ENCODE assay signal across 10 cellular contexts in genomic region chr19:50836543-50837195, GRCh38. TPM values are rescaled to one million over a fixed set of nuclear protein-coding genes. Genes with fewer than 3 reads are reported as not detected.
DNase-seq lines count a peak whose midpoint lies in the region; ATAC-seq and TF ChIP-seq lines count a peak whose summit lies in the region.
"Had no signal": no experiment of that assay in that cellular context is flagged by ENCODE, and none has a peak within 500 bp of the region (broad histone marks: within the 10 kb centered on the region; RNA-seq: fewer than 3 reads in every experiment).

No MANE protein-coding gene starts in this region.

- H3K27ac ChIP-seq in fibroblast of lung (ENCODE audit: insufficient read depth, low read length) (no peak overlapping the region), prostate gland (peak overlapping the region; percentile 92)
- H3K27ac ChIP-seq: upper lobe of right lung had no signal

- H3K4me1 Mint-ChIP-seq in T-helper 2 cell treated with Interferon-gamma antibody and Interleukin-4, amounts not matched to agents 5 μg/mL and 100 μg/mL, for 36 hours (ENCODE audit: low read depth), result peaks cover 14% of the 10 kb centered on the region

- no peaks in the 10 kb centered on the region for H4K20me1 ChIP-seq in fibroblast of lung (ENCODE audit: control insufficient read depth, extremely low read depth, insufficient read depth, low read length)

- H3K9ac ChIP-seq in fibroblast of lung (ENCODE audit: insufficient read depth, low read length), result no peak overlapping the region

- no peak for DNase-seq in T-helper 2 cell treated with Interferon-gamma antibody and Interleukin-4, amounts not matched to agents 5 μg/mL and 100 μg/mL, for 36 hours (ENCODE audit: low spot score)
- DNase-seq in T-helper 2 cell (no peak), SHP77 treated with DMSO at 0.1 percent for 48 hours (lab: John Stamatoyannopoulos, UW) (peak; percentile 60), fibroblast of lung (ENCODE audit: low read depth in 2 of 2) (no peak), prostate gland (ENCODE audit: low spot score) (no peak), NAMALWA (ENCODE audit: low spot score) (no peak), NCI-H345 (lab: John Stamatoyannopoulos, UW) (no peak)

- WGBS in prostate gland, result 34% methylated on average over 19 of the region's 19 CpGs

- H3K9me3 ChIP-seq in fibroblast of lung (ENCODE audit: control insufficient read depth, insufficient read depth, low read depth, low read length) (no peaks in the 10 kb centered on the region), prostate gland (no peaks in the 10 kb centered on the region)
- H3K9me3 ChIP-seq: SK-N-SH, upper lobe of right lung had no signal

- peak overlapping the region; percentile 76 for H3K4me2 ChIP-seq in fibroblast of lung (ENCODE audit: extremely low read depth, insufficient read depth, low read length)

- no peak for TF ChIP-seq POLR2A in prostate gland (IDR thresholded peaks at IDR 0.05)

- no peak for ATAC-seq in GM19463 (IDR thresholded peaks at IDR 0.05; ENCODE audit: unreplicated experiment)

- H3K4me1 ChIP-seq in fibroblast of lung (ENCODE audit: control insufficient read depth, extremely low read depth, insufficient read depth, low read length) (no peaks in the 10 kb centered on the region), prostate gland (replicated peaks) (peaks cover 8% of the 10 kb centered on the region)

- no peaks in the 10 kb centered on the region for H3K36me3 Mint-ChIP-seq in T-helper 2 cell treated with Interferon-gamma antibody and Interleukin-4, amounts not matched to agents 5 μg/mL and 100 μg/mL, for 36 hours (ENCODE audit: low read depth)

- no peaks in the 10 kb centered on the region for H3K9me3 Mint-ChIP-seq in T-helper 2 cell treated with Interferon-gamma antibody and Interleukin-4, amounts not matched to agents 5 μg/mL and 100 μg/mL, for 36 hours

- peak overlapping the region; percentile 83 for H3K4me3 Mint-ChIP-seq in T-helper 2 cell treated with Interferon-gamma antibody and Interleukin-4, amounts not matched to agents 5 μg/mL and 100 μg/mL, for 36 hours

- H3K4me3 ChIP-seq in fibroblast of lung (replicated peaks in 1 of 4; ENCODE audit: control extremely low read depth in 1 of 4, insufficient read depth in 1 of 4, low read depth in 3 of 4, low read length in 4 of 4) (no peak overlapping the region), prostate gland (peak overlapping the region; percentile 42 to 46)

- H3K79me2 ChIP-seq in fibroblast of lung (ENCODE audit: control insufficient read depth, insufficient read depth, low read length), result no peaks in the 10 kb centered on the region

- intact Hi-C loops in prostate gland (cut with DNase I), result no loop called here

- H3K27ac Mint-ChIP-seq in T-helper 2 cell treated with Interferon-gamma antibody and Interleukin-4, amounts not matched to agents 5 μg/mL and 100 μg/mL, for 36 hours, result peak overlapping the region; percentile 55

- no peaks in the 10 kb centered on the region for H3K36me3 ChIP-seq in fibroblast of lung (ENCODE audit: control insufficient read depth, insufficient read depth, low read length)
- H3K36me3 ChIP-seq in prostate gland, result no peaks in the 10 kb centered on the region
- H3K36me3 ChIP-seq: upper lobe of right lung had no signal

- H3K27me3 Mint-ChIP-seq in T-helper 2 cell treated with Interferon-gamma antibody and Interleukin-4, amounts not matched to agents 5 μg/mL and 100 μg/mL, for 36 hours (ENCODE audit: low read depth), result peaks cover 26% of the 10 kb centered on the region

- TF ChIP-seq CTCF in fibroblast of lung (conservative IDR thresholded peaks at IDR 0.05 in 1 of 2, IDR thresholded peaks at IDR 0.05 in 1 of 2; ENCODE audit: low read depth in 1 of 2, low read length in 2 of 2), result no peak
- no peak for TF ChIP-seq CTCF in prostate gland (IDR thresholded peaks at IDR 0.05)

- H2AFZ ChIP-seq in fibroblast of lung (ENCODE audit: low read length), result no peak overlapping the region

- no peaks in the 10 kb centered on the region for H3K27me3 ChIP-seq in fibroblast of lung (ENCODE audit: control insufficient read depth, insufficient read depth, low read length)
- H3K27me3 ChIP-seq in prostate gland (replicated peaks; ENCODE audit: insufficient read depth), result no peaks in the 10 kb centered on the region

RNA-seq across cellular contexts. Expression of gene KLK15, which starts 3.3 kb away (rescaled TPM):
- total RNA-seq in fibroblast of lung (not detected in 2 replicates), prostate gland (1 to 10 TPM; 4.0 to 8.5 TPM)
- not detected in 2 replicates for polyA plus RNA-seq in fibroblast of lung
- polyA plus RNA-seq in fibroblast of lung (2012), result not detected in 2 replicates
- not detected in 2 replicates for polyA minus RNA-seq in fibroblast of lung (ENCODE audit: low replicate concordance)
- total RNA-seq: upper lobe of right lung had no signal
- polyA plus RNA-seq: SK-N-SH had no signal

RNA-seq across cellular contexts. Expression of gene KLK1, which starts 13.1 kb away (rescaled TPM):
- total RNA-seq in fibroblast of lung (not detected in 2 replicates), prostate gland (10 to 100 TPM in 1 of 2 donors, 1 to 10 TPM in 1; 8.3 to 45.2 TPM)
- not detected in 2 replicates for polyA plus RNA-seq in fibroblast of lung
- not detected in 2 replicates for polyA plus RNA-seq in fibroblast of lung (2012)
- polyA minus RNA-seq in fibroblast of lung (ENCODE audit: low replicate concordance), result 4.2 TPM in 1 of 2 replicates, not detected in the other
- polyA plus RNA-seq: SK-N-SH had no signal

RNA-seq across cellular contexts. Expression of gene KLK3, which starts 18.0 kb away (rescaled TPM):
- total RNA-seq in fibroblast of lung (not detected in 2 replicates), prostate gland (over 10,000 TPM in 1 of 2 donors, 1,000 to 10,000 TPM in 1; 7,620 to 35,247 TPM)
- not detected in 2 replicates for polyA plus RNA-seq in fibroblast of lung
- not detected in 2 replicates for polyA plus RNA-seq in fibroblast of lung (2012)
- not detected in 2 replicates for polyA minus RNA-seq in fibroblast of lung (ENCODE audit: low replicate concordance)
- total RNA-seq: upper lobe of right lung had no signal
- polyA plus RNA-seq: SK-N-SH had no signal

RNA-seq across cellular contexts. Expression of gene KLK2, which starts 36.6 kb away (rescaled TPM):
- total RNA-seq in fibroblast of lung (not detected in 2 replicates), prostate gland (over 10,000 TPM in 1 of 2 donors, 1,000 to 10,000 TPM in 1; 3,344 to 10,024 TPM)
- polyA plus RNA-seq in fibroblast of lung, result not detected in 2 replicates
- not detected in 2 replicates for polyA plus RNA-seq in fibroblast of lung (2012)
- not detected in 2 replicates for polyA minus RNA-seq in fibroblast of lung (ENCODE audit: low replicate concordance)
- total RNA-seq: upper lobe of right lung had no signal

RNA-seq across cellular contexts. Expression of gene ACP4, which starts 46.5 kb away (rescaled TPM):
- total RNA-seq in fibroblast of lung (not detected in 2 replicates), prostate gland (not detected)
- polyA plus RNA-seq in fibroblast of lung, result not detected in 2 replicates
- not detected in 2 replicates for polyA plus RNA-seq in fibroblast of lung (2012)
- polyA minus RNA-seq in fibroblast of lung (ENCODE audit: low replicate concordance), result not detected in 2 replicates
- total RNA-seq: upper lobe of right lung had no signal
- polyA plus RNA-seq: SK-N-SH had no signal

Comparison
In these comparisons a context has a peak if more than half of its experiments do, and no peak if none do; other contexts are left out.
1. H3K4me3 ChIP-seq: peak in prostate gland (2 of 2); none in fibroblast of lung (0 of 4).
2. RNA of gene KLK3, which starts 18.0 kb away (total RNA-seq): 7,620 to 35,247 TPM in prostate gland; not detected in fibroblast of lung; every median in the first group is over 1,000 times any median in the second.